Comparison of ENCODE assay signal across 19 cellular contexts in genomic region chr17:41334899-41335298, GRCh38. TPM values are rescaled to one million over a fixed set of nuclear protein-coding genes. Genes with fewer than 3 reads are reported as not detected.
DNase-seq lines count a peak whose midpoint lies in the region; ATAC-seq and TF ChIP-seq lines count a peak whose summit lies in the region.
"Had no signal": no experiment of that assay in that cellular context is flagged by ENCODE, and none has a peak within 500 bp of the region (broad histone marks: within the 10 kb centered on the region; RNA-seq: fewer than 3 reads in every experiment).

No MANE protein-coding gene starts in this region.

- peaks cover 42% of the 10 kb centered on the region for H3K4me1 Mint-ChIP-seq in activated naive CD8-positive, alpha-beta T cell treated with anti-CD3 and anti-CD28 coated beads, Interleukin-2, amount 50 U/mL, for 24 hours
- peaks cover 42% of the 10 kb centered on the region for H3K4me1 Mint-ChIP-seq in activated naive CD8-positive, alpha-beta T cell treated with anti-CD3 and anti-CD28 coated beads for 36 hours
- peaks cover 48 to 49% of the 10 kb centered on the region in 2 donors for H3K4me1 Mint-ChIP-seq in effector memory CD8-positive, alpha-beta T cell (ENCODE audit: low read depth in 2 of 2)

- H3K27me3 ChIP-seq in OCI-LY3 (ENCODE audit: low read depth, low read length), result no peaks in the 10 kb centered on the region
- H3K27me3 ChIP-seq: SJSA1 had no signal

- ATAC-seq in activated naive CD8-positive, alpha-beta T cell treated with anti-CD3 and anti-CD28 coated beads, Interleukin-2, amount 50 U/mL, for 24 hours, result no peak
- ATAC-seq in effector memory CD8-positive, alpha-beta T cell (replicated peaks), result no peak
- ATAC-seq: A549 had no signal

- H3K9me3 ChIP-seq in OCI-LY3 (ENCODE audit: insufficient read depth, low read length), result no peaks in the 10 kb centered on the region
- H3K9me3 ChIP-seq: A549, SJSA1 had no signal

- H3K4me1 ChIP-seq in OCI-LY3 (ENCODE audit: low read length), result peaks cover 40% of the 10 kb centered on the region
- H3K4me1 ChIP-seq: A549 had no signal

- H3K27ac ChIP-seq in OCI-LY3 (ENCODE audit: low read length), result peak overlapping the region; percentile 54
- H3K27ac ChIP-seq: A549, SJSA1 had no signal

- TF ChIP-seq CTCF in OCI-LY3 (IDR thresholded peaks at IDR 0.05; ENCODE audit: low read depth, low read length), result no peak

- no peak overlapping the region for H3K9ac ChIP-seq in OCI-LY3 (ENCODE audit: low read length)

- H3K4me3 Mint-ChIP-seq in activated naive CD8-positive, alpha-beta T cell treated with anti-CD3 and anti-CD28 coated beads, Interleukin-2, amount 50 U/mL, for 24 hours, result no peak overlapping the region
- H3K4me3 Mint-ChIP-seq in activated naive CD8-positive, alpha-beta T cell treated with anti-CD3 and anti-CD28 coated beads for 36 hours, result no peak overlapping the region
- H3K4me3 Mint-ChIP-seq in effector memory CD8-positive, alpha-beta T cell, result peak overlapping the region; percentile 71 to 74
- H3K4me3 Mint-ChIP-seq: CD14-positive monocyte had no signal

- no peaks in the 10 kb centered on the region for H3K36me3 Mint-ChIP-seq in activated naive CD8-positive, alpha-beta T cell treated with anti-CD3 and anti-CD28 coated beads, Interleukin-2, amount 50 U/mL, for 24 hours (ENCODE audit: low read depth)
- no peaks in the 10 kb centered on the region for H3K36me3 Mint-ChIP-seq in activated naive CD8-positive, alpha-beta T cell treated with anti-CD3 and anti-CD28 coated beads for 36 hours
- peaks cover 15% of the 10 kb centered on the region for H3K36me3 Mint-ChIP-seq in effector memory CD8-positive, alpha-beta T cell (ENCODE audit: insufficient read depth)
- H3K36me3 Mint-ChIP-seq: CD14-positive monocyte, IgD-negative memory B cell had no signal

- no peak overlapping the region for H3K27ac Mint-ChIP-seq in activated naive CD8-positive, alpha-beta T cell treated with anti-CD3 and anti-CD28 coated beads, Interleukin-2, amount 50 U/mL, for 24 hours
- no peak overlapping the region for H3K27ac Mint-ChIP-seq in activated naive CD8-positive, alpha-beta T cell treated with anti-CD3 and anti-CD28 coated beads for 36 hours
- H3K27ac Mint-ChIP-seq in effector memory CD8-positive, alpha-beta T cell, result peak overlapping the region; percentile 90 to 93

- H3K4me2 ChIP-seq in OCI-LY3 (ENCODE audit: low read length), result peak overlapping the region; percentile 41
- H3K4me2 ChIP-seq: A549 had no signal

- DNase-seq in activated naive CD8-positive, alpha-beta T cell treated with anti-CD3 and anti-CD28 coated beads, Interleukin-2, amount 50 U/mL, for 24 hours, result peak; percentile 12
- DNase-seq in activated naive CD8-positive, alpha-beta T cell treated with anti-CD3 and anti-CD28 coated beads for 36 hours, result no peak
- peak in 2 of 3 experiments; percentile 27 to 28 for DNase-seq in effector memory CD8-positive, alpha-beta T cell
- DNase-seq in iPS-NIHi11 (ENCODE audit: low spot score), result no peak
- no peak for DNase-seq in GOT3 (lab: John Stamatoyannopoulos, UW)
- DNase-seq in DMS 273 treated with DMSO at 0.1 percent for 48 hours (lab: John Stamatoyannopoulos, UW), result no peak
- DNase-seq: Calu3, HCEC 1CT, Kasumi-1, NCI-H1105 treated with DMSO at 0.1 percent for 48 hours, NCI-H1694 treated with DMSO at 0.1 percent for 48 hours, NCI-H526 treated with DMSO at 0.1 percent for 48 hours, OCI-M1 had no signal

- no peaks in the 10 kb centered on the region for H3K36me3 ChIP-seq in OCI-LY3 (replicated peaks; ENCODE audit: low read depth, low read length)
- H3K36me3 ChIP-seq: SJSA1 had no signal

- no peaks in the 10 kb centered on the region for H3K79me2 ChIP-seq in OCI-LY3 (ENCODE audit: low read length)

- H3K4me3 ChIP-seq in OCI-LY3 (ENCODE audit: low read length), result peak overlapping the region; percentile 10; the same call in 1 of the 2 replicates
- H3K4me3 ChIP-seq: A549, SJSA1 had no signal

- H4K20me1 ChIP-seq in OCI-LY3 (ENCODE audit: insufficient read depth, low read length), result no peaks in the 10 kb centered on the region

- peak overlapping the region; percentile 19; the same call in 1 of the 2 replicates for H2AFZ ChIP-seq in OCI-LY3 (ENCODE audit: low read depth, low read length)

- no peaks in the 10 kb centered on the region for H3K27me3 Mint-ChIP-seq in activated naive CD8-positive, alpha-beta T cell treated with anti-CD3 and anti-CD28 coated beads, Interleukin-2, amount 50 U/mL, for 24 hours
- H3K27me3 Mint-ChIP-seq in activated naive CD8-positive, alpha-beta T cell treated with anti-CD3 and anti-CD28 coated beads for 36 hours, result no peaks in the 10 kb centered on the region
- no peaks in the 10 kb centered on the region for H3K27me3 Mint-ChIP-seq in effector memory CD8-positive, alpha-beta T cell

- H3K9me3 Mint-ChIP-seq in activated naive CD8-positive, alpha-beta T cell treated with anti-CD3 and anti-CD28 coated beads, Interleukin-2, amount 50 U/mL, for 24 hours, result no peaks in the 10 kb centered on the region
- H3K9me3 Mint-ChIP-seq in activated naive CD8-positive, alpha-beta T cell treated with anti-CD3 and anti-CD28 coated beads for 36 hours, result no peaks in the 10 kb centered on the region
- H3K9me3 Mint-ChIP-seq in effector memory CD8-positive, alpha-beta T cell, result no peaks in the 10 kb centered on the region
- H3K9me3 Mint-ChIP-seq: IgD-negative memory B cell had no signal

RNA-seq across cellular contexts. Expression of gene KRT33A, which starts 15.7 kb away (rescaled TPM):
- not detected for total RNA-seq in activated naive CD8-positive, alpha-beta T cell treated with anti-CD3 and anti-CD28 coated beads for 36 hours
- total RNA-seq: Calu3, HT1080, SJSA1 had no signal

RNA-seq across cellular contexts. Expression of gene KRTAP17-1, which starts 19.4 kb away (rescaled TPM):
- total RNA-seq in activated naive CD8-positive, alpha-beta T cell treated with anti-CD3 and anti-CD28 coated beads for 36 hours, result not detected
- total RNA-seq: Calu3, HT1080, SJSA1 had no signal

RNA-seq across cellular contexts. Expression of gene KRTAP16-1, which starts 25.8 kb away (rescaled TPM):
- total RNA-seq in activated naive CD8-positive, alpha-beta T cell treated with anti-CD3 and anti-CD28 coated beads for 36 hours, result not detected
- total RNA-seq: Calu3, HT1080, SJSA1 had no signal

RNA-seq across cellular contexts. Expression of gene KRTAP29-1, which starts 32.2 kb away (rescaled TPM):
- not detected for total RNA-seq in activated naive CD8-positive, alpha-beta T cell treated with anti-CD3 and anti-CD28 coated beads for 36 hours
- total RNA-seq: Calu3, HT1080, SJSA1 had no signal

RNA-seq across cellular contexts. Expression of gene KRT33B, which starts 34.7 kb away (rescaled TPM):
- total RNA-seq in activated naive CD8-positive, alpha-beta T cell treated with anti-CD3 and anti-CD28 coated beads for 36 hours, result not detected
- total RNA-seq: Calu3, HT1080 had no signal

Comparison
In these comparisons a context has a peak if more than half of its experiments do, and no peak if none do; other contexts are left out.
1. DNase-seq: peak in activated naive CD8-positive, alpha-beta T cell treated with anti-CD3 and anti-CD28 coated beads, Interleukin-2, amount 50 U/mL, for 24 hours (single experiment) and effector memory CD8-positive, alpha-beta T cell (2 of 3); none in activated naive CD8-positive, alpha-beta T cell treated with anti-CD3 and anti-CD28 coated beads for 36 hours (single experiment), iPS-NIHi11 (single experiment), GOT3 (single experiment) and DMS 273 treated with DMSO at 0.1 percent for 48 hours (single experiment).
2. H3K27ac Mint-ChIP-seq: peak in effector memory CD8-positive, alpha-beta T cell (2 of 2); none in activated naive CD8-positive, alpha-beta T cell treated with anti-CD3 and anti-CD28 coated beads, Interleukin-2, amount 50 U/mL, for 24 hours (single experiment) and activated naive CD8-positive, alpha-beta T cell treated with anti-CD3 and anti-CD28 coated beads for 36 hours (single experiment).
3. H3K4me3 Mint-ChIP-seq: peak in effector memory CD8-positive, alpha-beta T cell (2 of 2); none in activated naive CD8-positive, alpha-beta T cell treated with anti-CD3 and anti-CD28 coated beads, Interleukin-2, amount 50 U/mL, for 24 hours (single experiment) and activated naive CD8-positive, alpha-beta T cell treated with anti-CD3 and anti-CD28 coated beads for 36 hours (single experiment).